Comparison of ENCODE assay signal across 8 cellular contexts in the genomic region with DNA sequence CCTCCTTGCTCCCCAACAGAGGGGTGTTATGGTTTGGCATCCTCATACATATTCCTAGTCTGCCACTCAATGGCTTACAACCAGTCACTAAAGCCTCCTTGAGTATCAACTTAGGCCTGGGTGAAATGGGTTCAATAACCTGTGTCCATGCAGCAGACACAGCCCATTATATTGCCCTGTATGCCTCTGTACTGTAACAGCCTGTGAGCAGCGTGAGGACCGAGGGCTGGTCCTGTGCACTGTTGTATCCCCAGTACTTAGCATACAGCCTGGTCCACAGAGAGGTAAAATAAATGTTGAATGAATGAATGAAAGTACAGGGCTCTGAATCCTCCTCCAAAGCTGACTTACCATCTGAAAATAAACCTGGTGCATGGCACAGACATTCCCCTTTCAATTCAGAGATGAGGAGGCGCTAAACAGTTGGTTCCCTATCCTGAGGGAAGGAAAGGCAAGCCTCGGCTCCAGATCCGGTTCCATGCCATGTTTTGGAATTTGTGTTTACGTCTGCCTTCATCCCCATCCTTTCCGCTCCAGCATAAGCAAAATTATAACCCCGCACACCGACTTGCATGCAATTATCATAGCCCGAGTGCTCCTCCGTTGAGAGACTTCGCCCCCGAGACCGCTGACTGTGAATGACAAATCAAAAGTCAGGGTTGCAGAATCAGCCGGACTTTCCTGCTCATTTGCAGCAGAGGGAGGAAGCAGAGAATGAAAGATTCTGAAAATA. TPM values are rescaled to one million over a fixed set of nuclear protein-coding genes. Genes with fewer than 3 reads are reported as not detected.
DNase-seq lines count a peak whose midpoint lies in the region; ATAC-seq, FAIRE-seq and TF ChIP-seq lines count a peak whose summit lies in the region.

No MANE protein-coding gene starts in this region.

- H3K4me1 ChIP-seq in HUES48 (ENCODE audit: control insufficient read depth, insufficient read depth, low read length) (peaks cover 25% of the 10 kb centered on the region), heart right ventricle (peaks cover 0 to 24% (median 20%) of the 10 kb centered on the region in 9 donors)

- no peaks in the 10 kb centered on the region for H3K36me3 Mint-ChIP-seq in activated T-helper 17 cell treated with anti-CD3 and anti-CD28 coated beads, Interleukin-2, amount 50 U/mL, for 72 hours (ENCODE audit: low read depth)
- H3K36me3 Mint-ChIP-seq in Calu3 (ENCODE audit: insufficient read depth, unreplicated experiment): peaks cover 8% of the 10 kb centered on the region

- intact Hi-C loops in heart right ventricle (cut with DNase I) (loop anchor here in 3 of 10 donors (10.0 kb wide), 2 partner anchors 150 to 160 kb away; a partner anchor contains a TSS), Calu3 (cut with micrococcal nuclease; ENCODE audit: unreplicated experiment) (no loop called here)

- H3K9me3 ChIP-seq in HUES48 (ENCODE audit: control insufficient read depth, insufficient read depth, low read length) (no peaks in the 10 kb centered on the region), heart right ventricle (no peaks in the 10 kb centered on the region)

- 13 to 15% methylated on average over 15 of the region's 15 CpGs for WGBS in heart right ventricle, 2 donors

- H3K9me3 Mint-ChIP-seq in activated T-helper 17 cell treated with anti-CD3 and anti-CD28 coated beads, Interleukin-2, amount 50 U/mL, for 72 hours: no peaks in the 10 kb centered on the region
- no peaks in the 10 kb centered on the region for H3K9me3 Mint-ChIP-seq in Calu3 (ENCODE audit: low read depth, unreplicated experiment)

- H3K4me3 Mint-ChIP-seq in activated T-helper 17 cell treated with anti-CD3 and anti-CD28 coated beads, Interleukin-2, amount 50 U/mL, for 72 hours: peak overlapping the region; percentile 67
- no peak overlapping the region for H3K4me3 Mint-ChIP-seq in Calu3 (ENCODE audit: low read depth, unreplicated experiment)

- no peak for FAIRE-seq in GM12891 (lab: Jason Lieb, UNC)

- peaks cover 6% of the 10 kb centered on the region for H3K27me3 ChIP-seq in HUES48 (ENCODE audit: control insufficient read depth, insufficient read depth, low read length)
- peaks cover 0 to 23% (median 7%) of the 10 kb centered on the region in 7 donors for H3K27me3 ChIP-seq in heart right ventricle

- TF ChIP-seq POLR2A in GM12891 (IDR thresholded peaks at IDR 0.05; ENCODE audit: low read depth, low read length): no peak

- BruUV-seq in Calu3 (replicated peaks; lab: Mats Ljungman, UMichigan): no TSS peak

- H3K27ac Mint-ChIP-seq in activated T-helper 17 cell treated with anti-CD3 and anti-CD28 coated beads, Interleukin-2, amount 50 U/mL, for 72 hours: no peak overlapping the region
- H3K27ac Mint-ChIP-seq in Calu3 (ENCODE audit: unreplicated experiment): no peak overlapping the region

- peaks cover 21% of the 10 kb centered on the region for H3K27me3 Mint-ChIP-seq in activated T-helper 17 cell treated with anti-CD3 and anti-CD28 coated beads, Interleukin-2, amount 50 U/mL, for 72 hours
- H3K27me3 Mint-ChIP-seq in Calu3 (ENCODE audit: unreplicated experiment): no peaks in the 10 kb centered on the region

- peak; percentile 88 for DNase-seq in Ammon's horn (ENCODE audit: low spot score)
- DNase-seq in heart right ventricle: peak in 1 of 2 donors; percentile 43
- peak; percentile 80 for DNase-seq in pons (ENCODE audit: low spot score)
- no peak for DNase-seq in Calu3
- DNase-seq in GM12891 (ENCODE audit: insufficient read length, low spot score): no peak

- no peak overlapping the region for H3K9ac ChIP-seq in HUES48 (ENCODE audit: low read depth, low read length)

- CTCF ChIA-PET in Calu3 (lab: Charles Lee): interaction anchor here (0.5 to 1.1 kb wide), 3 partner anchors 35 to 159 kb away, joined by 3 to 4 read pairs (median 3); no protein-coding TSS in a partner anchor

- H3K36me3 ChIP-seq in HUES48 (ENCODE audit: control insufficient read depth, insufficient read depth, low read length): no peaks in the 10 kb centered on the region
- no peaks in the 10 kb centered on the region for H3K36me3 ChIP-seq in heart right ventricle

- ATAC-seq in activated T-helper 17 cell treated with anti-CD3 and anti-CD28 coated beads, Interleukin-2, amount 50 U/mL, for 72 hours (replicated peaks): no peak
- ATAC-seq in heart right ventricle: peak in 7 of 8 donors; percentile 34 to 68 (median 64)
- no peak for ATAC-seq in HG03432 (IDR thresholded peaks at IDR 0.05; ENCODE audit: unreplicated experiment)

- H3K27ac ChIP-seq in HUES48 (ENCODE audit: low read depth, low read length): peak overlapping the region; percentile 29
- no peak overlapping the region for H3K27ac ChIP-seq in heart right ventricle

- TF ChIP-seq CTCF in heart right ventricle (IDR thresholded peaks at IDR 0.05): no peak
- no peak for TF ChIP-seq CTCF in Calu3 (IDR thresholded peaks at IDR 0.05; ENCODE audit: unreplicated experiment)

- H3K4me3 ChIP-seq in HUES48 (ENCODE audit: low read depth, low read length) (peak overlapping the region; percentile 80), heart right ventricle (peak overlapping the region in 9 of 10 donors; percentile 47 to 73 (median 63))

- H3K4me1 Mint-ChIP-seq in activated T-helper 17 cell treated with anti-CD3 and anti-CD28 coated beads, Interleukin-2, amount 50 U/mL, for 72 hours: peaks cover 17% of the 10 kb centered on the region
- peaks cover 12% of the 10 kb centered on the region for H3K4me1 Mint-ChIP-seq in Calu3 (ENCODE audit: low read depth, unreplicated experiment)

TF ChIP-seq in GM12891, 5 proteins besides CTCF, POLR2A, EP300 and RAD21:
- TF ChIP-seq SPI1 (IDR thresholded peaks at IDR 0.05; ENCODE audit: low read depth, low read length) (no peak), POLR2AphosphoS5 (IDR thresholded peaks at IDR 0.05; ENCODE audit: low read depth, low read length) (no peak), TAF1 (IDR thresholded peaks at IDR 0.05; ENCODE audit: low read depth, low read length) (no peak), PAX5 (IDR thresholded peaks at IDR 0.05; ENCODE audit: insufficient read depth, low read length, severe bottlenecking) (no peak), POU2F2 (IDR thresholded peaks at IDR 0.05; ENCODE audit: low read depth, low read length) (no peak)

RNA-seq across cellular contexts. Expression of a gene that starts 45.0 kb away (rescaled TPM):
- 10 to 100 TPM in 1 of 2 donors, 1 to 10 TPM in 1; 6.0 to 10.4 TPM for total RNA-seq in activated T-helper 17 cell treated with anti-CD3 and anti-CD28 coated beads, Interleukin-2, amount 50 U/mL, for 72 hours
- 10 to 100 TPM in 1 of 10 donors, 1 to 10 TPM in 9; 3.0 to 10.5 (median 6.2) TPM for total RNA-seq in heart right ventricle
- polyA plus RNA-seq in heart right ventricle: 1 to 10 TPM in 1 of 2 donors, under 1 TPM in 1; 0.88 to 1.7 TPM
- total RNA-seq in Calu3 (2022): 2.9 and 3.1 TPM in 2 replicates
- polyA plus RNA-seq in GM12891 (2012; ENCODE audit: low read depth, missing spikeins): 0.14 TPM

Comparison
In these comparisons a context has a peak if more than half of its experiments do, and no peak if none do; other contexts are left out.
1. DNase-seq: peak in Ammon's horn (single experiment) and pons (single experiment); none in Calu3 (single experiment) and GM12891 (single experiment).
2. ATAC-seq: peak in heart right ventricle (7 of 8); none in activated T-helper 17 cell treated with anti-CD3 and anti-CD28 coated beads, Interleukin-2, amount 50 U/mL, for 72 hours (single experiment) and HG03432 (single experiment).